28 cellular contexts compared by ENCODE assay signal in genomic region chr1:221983444-221983843, GRCh38.
"Had no signal": no experiment of that assay in that cellular context is flagged by ENCODE, and none has a peak within 500 bp of the region (broad histone marks: within the 10 kb centered on the region; RNA-seq: fewer than 3 reads in every experiment).

No MANE protein-coding gene starts in this region.

- ATAC-seq: activated CD4-positive, alpha-beta T cell treated with anti-CD3 and anti-CD28 coated beads for 36 hours; gastrocnemius medialis; stimulated activated naive CD8-positive, alpha-beta T cell treated with anti-CD3 and anti-CD28 coated beads, Interleukin-15, Interleukin-2, amounts not matched to agents 100 U/mL and 50 U/mL, for 24 hours had no signal

- H3K9me3 ChIP-seq: colonic mucosa, gastrocnemius medialis, left ventricle myocardium inferior, right lobe of liver, testis, transverse colon had no signal

- H3K27me3 ChIP-seq: cardiac muscle cell, colonic mucosa, gastrocnemius medialis, right lobe of liver, testis, transverse colon had no signal

- H3K4me3 Mint-ChIP-seq: activated CD4-positive, alpha-beta T cell treated with anti-CD3 and anti-CD28 coated beads for 36 hours; activated naive CD8-positive, alpha-beta T cell treated with anti-CD3 and anti-CD28 coated beads, Interleukin-2, amount 10 ng/mL, durations not matched to agents 7 days and 5 days; nephron; T-helper 2 cell treated with Interferon-gamma antibody and Interleukin-4, amounts not matched to agents 5 μg/mL and 100 μg/mL, for 36 hours had no signal

- DNase-seq: activated CD4-positive, alpha-beta T cell treated with anti-CD3 and anti-CD28 coated beads for 36 hours; activated CD4-positive, alpha-beta T cell treated with anti-CD3 and anti-CD28 coated beads, Interleukin-2, amount 50 U/mL, for 48 hours; activated CD4-positive, CD25-positive, alpha-beta regulatory T cell; activated CD8-positive, alpha-beta memory T cell treated with anti-CD3 and anti-CD28 coated beads for 24 hours; activated effector memory CD4-positive, alpha-beta T cell treated with Interleukin-2 at 50 U/mL for 16 hours; activated naive CD4-positive, alpha-beta T cell treated with Interleukin-2 at 50 U/mL for 16 hours; activated naive CD8-positive, alpha-beta T cell treated with anti-CD3 and anti-CD28 coated beads, Interleukin-2, amount 10 ng/mL, durations not matched to agents 7 days and 5 days; amygdala; cerebellar nuclear complex; colonic mucosa; effector memory CD4-positive, alpha-beta T cell; gastrocnemius medialis; glutamatergic neuron; left ventricle myocardium inferior; right lobe of liver; stimulated activated CD4-positive, alpha-beta T cell treated with anti-CD3 and anti-CD28 coated beads, Interleukin-12 subunit alpha, Interleukin-12 subunit beta, amount 100 ng/mL, for 4 hours; stimulated activated CD4-positive, alpha-beta T cell treated with anti-CD3 and anti-CD28 coated beads, Interleukin-4, amount 100 ng/mL, for 1 hour; stimulated activated naive CD8-positive, alpha-beta T cell treated with anti-CD3 and anti-CD28 coated beads, Interleukin-15, Interleukin-2, amounts not matched to agents 100 U/mL and 50 U/mL, for 24 hours; T-helper 1 cell; testis; transverse colon had no signal

- H3K36me3 ChIP-seq: cardiac muscle cell, colonic mucosa, gastrocnemius medialis, left ventricle myocardium inferior, right lobe of liver, transverse colon had no signal

- H3K4me3 ChIP-seq: cardiac muscle cell, colonic mucosa, gastrocnemius medialis, left ventricle myocardium inferior, lung, right lobe of liver, skin epidermis, testis, transverse colon had no signal

- H3K27ac Mint-ChIP-seq: activated CD4-positive, alpha-beta T cell treated with anti-CD3 and anti-CD28 coated beads for 36 hours; activated naive CD8-positive, alpha-beta T cell treated with anti-CD3 and anti-CD28 coated beads, Interleukin-2, amount 10 ng/mL, durations not matched to agents 7 days and 5 days; nephron; T-helper 2 cell treated with Interferon-gamma antibody and Interleukin-4, amounts not matched to agents 5 μg/mL and 100 μg/mL, for 36 hours had no signal

- H3K4me1 Mint-ChIP-seq: activated naive CD8-positive, alpha-beta T cell treated with anti-CD3 and anti-CD28 coated beads, Interleukin-2, amount 10 ng/mL, durations not matched to agents 7 days and 5 days had no signal

- H3K36me3 Mint-ChIP-seq: activated naive CD8-positive, alpha-beta T cell treated with anti-CD3 and anti-CD28 coated beads, Interleukin-2, amount 10 ng/mL, durations not matched to agents 7 days and 5 days had no signal

- H3K9me3 Mint-ChIP-seq: nephron; T-helper 2 cell treated with Interferon-gamma antibody and Interleukin-4, amounts not matched to agents 5 μg/mL and 100 μg/mL, for 36 hours had no signal

- FAIRE-seq: islet of Langerhans, urothelium cell line had no signal

- H3K27ac ChIP-seq: cardiac muscle cell, colonic mucosa, gastrocnemius medialis, left ventricle myocardium inferior, right lobe of liver, testis, transverse colon had no signal

- H3K4me1 ChIP-seq: colonic mucosa, gastrocnemius medialis, left ventricle myocardium inferior, testis, transverse colon had no signal
